In genomic region chr13:59012731-59013130, GRCh38 we compare ENCODE assay signal across 1 cellular context.
TF ChIP-seq lines count a peak whose summit lies in the region.

No MANE protein-coding gene starts in this region.

TF ChIP-seq in IMR-90, 13 proteins besides CTCF, POLR2A, EP300 and RAD21:
- TF ChIP-seq RCOR1 (IDR thresholded peaks at IDR 0.05; ENCODE audit: insufficient replicate concordance, low read length) (no peak), SMC3 (IDR thresholded peaks at IDR 0.05; ENCODE audit: low read depth, low read length) (no peak), BHLHE40 (IDR thresholded peaks at IDR 0.05; ENCODE audit: low read depth, low read length) (no peak), MXI1 (IDR thresholded peaks at IDR 0.05; ENCODE audit: borderline replicate concordance, low read depth, low read length) (no peak), FOS (IDR thresholded peaks at IDR 0.05; ENCODE audit: low read depth, low read length) (no peak), CEBPB (IDR thresholded peaks at IDR 0.05; ENCODE audit: low read depth, low read length) (no peak), CHD1 (IDR thresholded peaks at IDR 0.05; ENCODE audit: low read depth, low read length) (no peak), NFE2L2 (IDR thresholded peaks at IDR 0.05; ENCODE audit: low read depth, low read length) (no peak), MAZ (IDR thresholded peaks at IDR 0.05; ENCODE audit: borderline replicate concordance, low read depth, low read length) (no peak), ELK1 (IDR thresholded peaks at IDR 0.05; ENCODE audit: borderline replicate concordance, low read depth, low read length) (no peak), RFX5 (IDR thresholded peaks at IDR 0.05; ENCODE audit: low read depth, low read length) (no peak), MAFK (IDR thresholded peaks at IDR 0.05; ENCODE audit: low read depth, low read length) (no peak)
- TF ChIP-seq, protein P1, sequence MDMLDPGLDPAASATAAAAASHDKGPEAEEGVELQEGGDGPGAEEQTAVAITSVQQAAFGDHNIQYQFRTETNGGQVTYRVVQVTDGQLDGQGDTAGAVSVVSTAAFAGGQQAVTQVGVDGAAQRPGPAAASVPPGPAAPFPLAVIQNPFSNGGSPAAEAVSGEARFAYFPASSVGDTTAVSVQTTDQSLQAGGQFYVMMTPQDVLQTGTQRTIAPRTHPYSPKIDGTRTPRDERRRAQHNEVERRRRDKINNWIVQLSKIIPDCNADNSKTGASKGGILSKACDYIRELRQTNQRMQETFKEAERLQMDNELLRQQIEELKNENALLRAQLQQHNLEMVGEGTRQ (IDR thresholded peaks at IDR 0.05; ENCODE audit: low read depth, low read length) = no peak
